ENCODE assay signal across 19 cellular contexts in genomic region chr17:80191720-80192265, GRCh38. TPM values are rescaled to one million over a fixed set of nuclear protein-coding genes. Genes with fewer than 3 reads are reported as not detected.
DNase-seq lines count a peak whose midpoint lies in the region; ATAC-seq and TF ChIP-seq lines count a peak whose summit lies in the region.
"Had no signal": no experiment of that assay in that cellular context is flagged by ENCODE, and none has a peak within 500 bp of the region (broad histone marks: within the 10 kb centered on the region; RNA-seq: fewer than 3 reads in every experiment).

No MANE protein-coding gene starts in this region.

- H3K4me3 ChIP-seq in fibroblast of the aortic adventitia (ENCODE audit: low read depth, low read length) (no peak overlapping the region), skin epidermis (peak overlapping the region in 1 of 7 experiments; percentile 1)
- H3K4me3 ChIP-seq: right atrium auricular region, uterus had no signal

- peaks cover 26% of the 10 kb centered on the region for H3K4me1 Mint-ChIP-seq in brain
- no peaks in the 10 kb centered on the region for H3K4me1 Mint-ChIP-seq in activated T-helper 1 cell treated with anti-CD3 and anti-CD28 coated beads, Interleukin-12 subunit alpha, Interleukin-12 subunit beta, Interleukin-2, Interleukin-4 antibody, amounts not matched to agents 30 ng/mL and 10 ng/mL and 1 ng/mL, durations not matched to agents 14 hours and 24 hours and 36 hours (ENCODE audit: low read depth)
- H3K4me1 Mint-ChIP-seq: activated naive CD8-positive, alpha-beta T cell treated with anti-CD3 and anti-CD28 coated beads, Interleukin-2, amount 50 U/mL, for 24 hours had no signal

- no peak for ATAC-seq in GM19035 (IDR thresholded peaks at IDR 0.05; ENCODE audit: unreplicated experiment)
- ATAC-seq: activated naive CD8-positive, alpha-beta T cell treated with anti-CD3 and anti-CD28 coated beads, Interleukin-2, amount 50 U/mL, for 24 hours; stimulated activated naive CD8-positive, alpha-beta T cell treated with anti-CD3 and anti-CD28 coated beads, Interleukin-15, Interleukin-2, amounts not matched to agents 100 U/mL and 50 U/mL, for 24 hours had no signal

- intact Hi-C loops in activated T-helper 1 cell treated with anti-CD3 and anti-CD28 coated beads, Interleukin-12 subunit alpha, Interleukin-12 subunit beta, Interleukin-2, Interleukin-4 antibody, amounts not matched to agents 30 ng/mL and 10 ng/mL and 1 ng/mL, durations not matched to agents 14 hours and 24 hours and 36 hours (cut with micrococcal nuclease) = loop anchor here (10.0 kb wide), 1 partner anchor 173 kb away; no protein-coding TSS in a partner anchor

- TF ChIP-seq CTCF in brain (conservative IDR thresholded peaks at IDR 0.05) (no peak), fibroblast of the aortic adventitia (IDR thresholded peaks at IDR 0.05; ENCODE audit: insufficient read depth, low read length) (no peak)

- H3K27me3 Mint-ChIP-seq in brain = peaks cover 3% of the 10 kb centered on the region
- H3K27me3 Mint-ChIP-seq in activated T-helper 1 cell treated with anti-CD3 and anti-CD28 coated beads, Interleukin-12 subunit alpha, Interleukin-12 subunit beta, Interleukin-2, Interleukin-4 antibody, amounts not matched to agents 30 ng/mL and 10 ng/mL and 1 ng/mL, durations not matched to agents 14 hours and 24 hours and 36 hours (ENCODE audit: insufficient read depth) = peaks cover 9% of the 10 kb centered on the region

- H3K9me3 Mint-ChIP-seq in brain = peaks cover 0 to 5% (median 0%) of the 10 kb centered on the region in 5 experiments
- peaks cover 7% of the 10 kb centered on the region for H3K9me3 Mint-ChIP-seq in activated T-helper 1 cell treated with anti-CD3 and anti-CD28 coated beads, Interleukin-12 subunit alpha, Interleukin-12 subunit beta, Interleukin-2, Interleukin-4 antibody, amounts not matched to agents 30 ng/mL and 10 ng/mL and 1 ng/mL, durations not matched to agents 14 hours and 24 hours and 36 hours
- H3K9me3 Mint-ChIP-seq: activated naive CD8-positive, alpha-beta T cell treated with anti-CD3 and anti-CD28 coated beads, Interleukin-2, amount 50 U/mL, for 24 hours; nephron had no signal

- H3K4me3 Mint-ChIP-seq in brain = peak overlapping the region in 2 of 5 experiments; percentile 16 to 67
- no peak overlapping the region for H3K4me3 Mint-ChIP-seq in activated T-helper 1 cell treated with anti-CD3 and anti-CD28 coated beads, Interleukin-12 subunit alpha, Interleukin-12 subunit beta, Interleukin-2, Interleukin-4 antibody, amounts not matched to agents 30 ng/mL and 10 ng/mL and 1 ng/mL, durations not matched to agents 14 hours and 24 hours and 36 hours
- H3K4me3 Mint-ChIP-seq: activated naive CD8-positive, alpha-beta T cell treated with anti-CD3 and anti-CD28 coated beads, Interleukin-2, amount 50 U/mL, for 24 hours; nephron had no signal

- H3K36me3 Mint-ChIP-seq in brain = no peaks in the 10 kb centered on the region
- H3K36me3 Mint-ChIP-seq in activated T-helper 1 cell treated with anti-CD3 and anti-CD28 coated beads, Interleukin-12 subunit alpha, Interleukin-12 subunit beta, Interleukin-2, Interleukin-4 antibody, amounts not matched to agents 30 ng/mL and 10 ng/mL and 1 ng/mL, durations not matched to agents 14 hours and 24 hours and 36 hours (ENCODE audit: low read depth) = peaks cover 2% of the 10 kb centered on the region

- peak overlapping the region in 16 of 21 experiments; percentile 58 to 87 (median 73) for H3K27ac ChIP-seq in skin epidermis
- H3K27ac ChIP-seq: right atrium auricular region, uterus had no signal

- DNase-seq in NCI-H2171 treated with DMSO at 0.1 percent for 48 hours (lab: John Stamatoyannopoulos, UW) = peak; percentile 43
- DNase-seq in fibroblast of the aortic adventitia (ENCODE audit: low read depth) = peak; percentile 14
- no peak for DNase-seq in activated T-helper 1 cell treated with anti-CD3 and anti-CD28 coated beads, Interleukin-12 subunit alpha, Interleukin-12 subunit beta, Interleukin-2, Interleukin-4 antibody, amounts not matched to agents 30 ng/mL and 10 ng/mL and 1 ng/mL, durations not matched to agents 14 hours and 24 hours and 36 hours (ENCODE audit: low spot score)
- DNase-seq in NCI-H2107 treated with DMSO at 0.1 percent for 48 hours (lab: John Stamatoyannopoulos, UW; ENCODE audit: unreplicated experiment) = no peak
- DNase-seq: activated CD8-positive, alpha-beta memory T cell treated with anti-CD3 and anti-CD28 coated beads for 24 hours; activated naive CD8-positive, alpha-beta T cell treated with anti-CD3 and anti-CD28 coated beads, Interleukin-2, amount 50 U/mL, for 24 hours; effector CD4-positive, alpha-beta T cell; NCI-H2029; NCI-H526 treated with DMSO at 0.1 percent for 48 hours; stimulated activated naive CD8-positive, alpha-beta T cell treated with anti-CD3 and anti-CD28 coated beads, Interleukin-15, Interleukin-2, amounts not matched to agents 100 U/mL and 50 U/mL, for 24 hours; uterus had no signal

- peak overlapping the region in 4 of 5 experiments; percentile 9 to 90 (median 76) for H3K27ac Mint-ChIP-seq in brain
- H3K27ac Mint-ChIP-seq in activated T-helper 1 cell treated with anti-CD3 and anti-CD28 coated beads, Interleukin-12 subunit alpha, Interleukin-12 subunit beta, Interleukin-2, Interleukin-4 antibody, amounts not matched to agents 30 ng/mL and 10 ng/mL and 1 ng/mL, durations not matched to agents 14 hours and 24 hours and 36 hours = no peak overlapping the region
- H3K27ac Mint-ChIP-seq: activated naive CD8-positive, alpha-beta T cell treated with anti-CD3 and anti-CD28 coated beads, Interleukin-2, amount 50 U/mL, for 24 hours had no signal

RNA-seq across cellular contexts. Expression of gene CARD14, which starts 22.0 kb away (rescaled TPM):
- 0.22 TPM for polyA plus RNA-seq in brain (ENCODE audit: insufficient read depth, low read depth, low replicate concordance)
- 0.09 TPM in 1 of 2 replicates, not detected in the other for total RNA-seq in fibroblast of the aortic adventitia (ENCODE audit: low replicate concordance)
- total RNA-seq in activated T-helper 1 cell treated with anti-CD3 and anti-CD28 coated beads, Interleukin-12 subunit alpha, Interleukin-12 subunit beta, Interleukin-2, Interleukin-4 antibody, amounts not matched to agents 30 ng/mL and 10 ng/mL and 1 ng/mL, durations not matched to agents 14 hours and 24 hours and 36 hours = not detected in 2 replicates
- total RNA-seq: kidney epithelial cell; mesenteric fat pad; right atrium auricular region; T-helper 2 cell treated with Interferon-gamma antibody and Interleukin-4, amounts not matched to agents 100 ng/mL and 5 ng/mL, for 36 hours had no signal

RNA-seq across cellular contexts. Expression of gene SGSH, which starts 28.3 kb away (rescaled TPM):
- polyA plus RNA-seq in brain (ENCODE audit: insufficient read depth, low read depth, low replicate concordance) = 12.6 TPM
- 17.6 and 80.9 TPM in 2 replicates for total RNA-seq in fibroblast of the aortic adventitia (ENCODE audit: low replicate concordance)
- 20.1 and 22.2 TPM in 2 replicates for total RNA-seq in activated T-helper 1 cell treated with anti-CD3 and anti-CD28 coated beads, Interleukin-12 subunit alpha, Interleukin-12 subunit beta, Interleukin-2, Interleukin-4 antibody, amounts not matched to agents 30 ng/mL and 10 ng/mL and 1 ng/mL, durations not matched to agents 14 hours and 24 hours and 36 hours

RNA-seq across cellular contexts. Expression of gene SLC26A11, which starts 28.4 kb away (rescaled TPM):
- polyA plus RNA-seq in brain (ENCODE audit: insufficient read depth, low read depth, low replicate concordance) = 24.5 TPM
- 8.5 and 12.2 TPM in 2 replicates for total RNA-seq in fibroblast of the aortic adventitia (ENCODE audit: low replicate concordance)
- total RNA-seq in activated T-helper 1 cell treated with anti-CD3 and anti-CD28 coated beads, Interleukin-12 subunit alpha, Interleukin-12 subunit beta, Interleukin-2, Interleukin-4 antibody, amounts not matched to agents 30 ng/mL and 10 ng/mL and 1 ng/mL, durations not matched to agents 14 hours and 24 hours and 36 hours = 5.5 and 5.9 TPM in 2 replicates

RNA-seq across cellular contexts. Expression of gene EIF4A3, which starts 44.9 kb away (rescaled TPM):
- polyA plus RNA-seq in brain (ENCODE audit: insufficient read depth, low read depth, low replicate concordance) = 155 TPM
- total RNA-seq in fibroblast of the aortic adventitia (ENCODE audit: low replicate concordance) = 85.9 and 127 TPM in 2 replicates
- 179 and 182 TPM in 2 replicates for total RNA-seq in activated T-helper 1 cell treated with anti-CD3 and anti-CD28 coated beads, Interleukin-12 subunit alpha, Interleukin-12 subunit beta, Interleukin-2, Interleukin-4 antibody, amounts not matched to agents 30 ng/mL and 10 ng/mL and 1 ng/mL, durations not matched to agents 14 hours and 24 hours and 36 hours

Comparison
In these comparisons a context has a peak if more than half of its experiments do, and no peak if none do; other contexts are left out.
1. DNase-seq: peak in NCI-H2171 treated with DMSO at 0.1 percent for 48 hours (single experiment) and fibroblast of the aortic adventitia (single experiment); none in activated T-helper 1 cell treated with anti-CD3 and anti-CD28 coated beads, Interleukin-12 subunit alpha, Interleukin-12 subunit beta, Interleukin-2, Interleukin-4 antibody, amounts not matched to agents 30 ng/mL and 10 ng/mL and 1 ng/mL, durations not matched to agents 14 hours and 24 hours and 36 hours (single experiment) and NCI-H2107 treated with DMSO at 0.1 percent for 48 hours (single experiment).